3 cellular contexts compared by ENCODE assay signal in the genomic region with DNA sequence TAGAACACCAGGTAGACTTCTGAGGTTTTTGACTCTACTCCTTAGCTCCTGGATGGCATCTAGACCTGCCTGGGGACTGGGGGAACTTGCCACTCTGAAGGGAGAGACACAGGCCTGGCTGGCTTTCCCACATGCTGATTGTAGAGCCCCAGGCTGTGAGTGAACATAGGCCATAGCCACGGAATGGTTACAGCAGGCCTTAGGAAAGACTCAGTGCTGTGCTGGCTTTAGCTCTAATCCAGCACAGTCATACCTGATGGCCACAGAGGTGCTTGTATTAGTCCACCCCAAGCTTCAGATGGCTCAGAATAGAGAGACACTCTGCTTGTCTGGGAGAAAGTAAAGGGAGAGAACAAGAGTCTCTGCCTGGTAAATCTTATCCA.
TF ChIP-seq lines count a peak whose summit lies in the region.

No MANE protein-coding gene starts in this region.

TF ChIP-seq in A549, 52 proteins besides CTCF, POLR2A, EP300 and RAD21:
- TF ChIP-seq CEBPB (IDR thresholded peaks at IDR 0.05): no peak
- TF ChIP-seq RFX5 (IDR thresholded peaks at IDR 0.05): no peak
- no peak for TF ChIP-seq JUN (IDR thresholded peaks at IDR 0.05)
- TF ChIP-seq, protein P1, sequence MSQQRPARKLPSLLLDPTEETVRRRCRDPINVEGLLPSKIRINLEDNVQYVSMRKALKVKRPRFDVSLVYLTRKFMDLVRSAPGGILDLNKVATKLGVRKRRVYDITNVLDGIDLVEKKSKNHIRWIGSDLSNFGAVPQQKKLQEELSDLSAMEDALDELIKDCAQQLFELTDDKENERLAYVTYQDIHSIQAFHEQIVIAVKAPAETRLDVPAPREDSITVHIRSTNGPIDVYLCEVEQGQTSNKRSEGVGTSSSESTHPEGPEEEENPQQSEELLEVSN (IDR thresholded peaks at IDR 0.05; ENCODE audit: borderline replicate concordance, low read depth): no peak
- no peak for TF ChIP-seq NR3C1 (IDR thresholded peaks at IDR 0.05)
- TF ChIP-seq PHF8 (IDR thresholded peaks at IDR 0.05; ENCODE audit: borderline replicate concordance, low read depth): no peak
- no peak for TF ChIP-seq HEYL (CRISPR knock-in tag; IDR thresholded peaks at IDR 0.05)
- TF ChIP-seq, protein P2, sequence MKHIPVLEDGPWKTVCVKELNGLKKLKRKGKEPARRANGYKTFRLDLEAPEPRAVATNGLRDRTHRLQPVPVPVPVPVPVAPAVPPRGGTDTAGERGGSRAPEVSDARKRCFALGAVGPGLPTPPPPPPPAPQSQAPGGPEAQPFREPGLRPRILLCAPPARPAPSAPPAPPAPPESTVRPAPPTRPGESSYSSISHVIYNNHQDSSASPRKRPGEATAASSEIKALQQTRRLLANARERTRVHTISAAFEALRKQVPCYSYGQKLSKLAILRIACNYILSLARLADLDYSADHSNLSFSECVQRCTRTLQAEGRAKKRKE (CRISPR knock-in tag; IDR thresholded peaks at IDR 0.05; ENCODE audit: low read depth): no peak

TF ChIP-seq in IMR-90, 13 proteins besides CTCF, POLR2A, EP300 and RAD21:
- TF ChIP-seq RCOR1 (IDR thresholded peaks at IDR 0.05; ENCODE audit: insufficient replicate concordance, low read length) (no peak), BHLHE40 (IDR thresholded peaks at IDR 0.05; ENCODE audit: low read depth, low read length) (no peak), MAZ (IDR thresholded peaks at IDR 0.05; ENCODE audit: borderline replicate concordance, low read depth, low read length) (no peak), MAFK (IDR thresholded peaks at IDR 0.05; ENCODE audit: low read depth, low read length) (no peak), SMC3 (IDR thresholded peaks at IDR 0.05; ENCODE audit: low read depth, low read length) (no peak), MXI1 (IDR thresholded peaks at IDR 0.05; ENCODE audit: borderline replicate concordance, low read depth, low read length) (no peak), CHD1 (IDR thresholded peaks at IDR 0.05; ENCODE audit: low read depth, low read length) (no peak), CEBPB (IDR thresholded peaks at IDR 0.05; ENCODE audit: low read depth, low read length) (no peak), FOS (IDR thresholded peaks at IDR 0.05; ENCODE audit: low read depth, low read length) (no peak), NFE2L2 (IDR thresholded peaks at IDR 0.05; ENCODE audit: low read depth, low read length) (no peak), RFX5 (IDR thresholded peaks at IDR 0.05; ENCODE audit: low read depth, low read length) (no peak)
- TF ChIP-seq, protein P3, sequence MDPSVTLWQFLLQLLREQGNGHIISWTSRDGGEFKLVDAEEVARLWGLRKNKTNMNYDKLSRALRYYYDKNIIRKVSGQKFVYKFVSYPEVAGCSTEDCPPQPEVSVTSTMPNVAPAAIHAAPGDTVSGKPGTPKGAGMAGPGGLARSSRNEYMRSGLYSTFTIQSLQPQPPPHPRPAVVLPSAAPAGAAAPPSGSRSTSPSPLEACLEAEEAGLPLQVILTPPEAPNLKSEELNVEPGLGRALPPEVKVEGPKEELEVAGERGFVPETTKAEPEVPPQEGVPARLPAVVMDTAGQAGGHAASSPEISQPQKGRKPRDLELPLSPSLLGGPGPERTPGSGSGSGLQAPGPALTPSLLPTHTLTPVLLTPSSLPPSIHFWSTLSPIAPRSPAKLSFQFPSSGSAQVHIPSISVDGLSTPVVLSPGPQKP (IDR thresholded peaks at IDR 0.05; ENCODE audit: borderline replicate concordance, low read depth, low read length): no peak
- TF ChIP-seq, protein P4, sequence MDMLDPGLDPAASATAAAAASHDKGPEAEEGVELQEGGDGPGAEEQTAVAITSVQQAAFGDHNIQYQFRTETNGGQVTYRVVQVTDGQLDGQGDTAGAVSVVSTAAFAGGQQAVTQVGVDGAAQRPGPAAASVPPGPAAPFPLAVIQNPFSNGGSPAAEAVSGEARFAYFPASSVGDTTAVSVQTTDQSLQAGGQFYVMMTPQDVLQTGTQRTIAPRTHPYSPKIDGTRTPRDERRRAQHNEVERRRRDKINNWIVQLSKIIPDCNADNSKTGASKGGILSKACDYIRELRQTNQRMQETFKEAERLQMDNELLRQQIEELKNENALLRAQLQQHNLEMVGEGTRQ (IDR thresholded peaks at IDR 0.05; ENCODE audit: low read depth, low read length): no peak

TF ChIP-seq in H1, 55 proteins besides CTCF, POLR2A, EP300 and RAD21:
- TF ChIP-seq RXRA (IDR thresholded peaks at IDR 0.05; ENCODE audit: insufficient read depth, low read depth, low read length): no peak
- TF ChIP-seq SIN3A (conservative IDR thresholded peaks at IDR 0.05 in 1 of 2, IDR thresholded peaks at IDR 0.05 in 1 of 2; ENCODE audit: low read depth in 1 of 2, low read length in 2 of 2): no peak
- TF ChIP-seq, protein P5, sequence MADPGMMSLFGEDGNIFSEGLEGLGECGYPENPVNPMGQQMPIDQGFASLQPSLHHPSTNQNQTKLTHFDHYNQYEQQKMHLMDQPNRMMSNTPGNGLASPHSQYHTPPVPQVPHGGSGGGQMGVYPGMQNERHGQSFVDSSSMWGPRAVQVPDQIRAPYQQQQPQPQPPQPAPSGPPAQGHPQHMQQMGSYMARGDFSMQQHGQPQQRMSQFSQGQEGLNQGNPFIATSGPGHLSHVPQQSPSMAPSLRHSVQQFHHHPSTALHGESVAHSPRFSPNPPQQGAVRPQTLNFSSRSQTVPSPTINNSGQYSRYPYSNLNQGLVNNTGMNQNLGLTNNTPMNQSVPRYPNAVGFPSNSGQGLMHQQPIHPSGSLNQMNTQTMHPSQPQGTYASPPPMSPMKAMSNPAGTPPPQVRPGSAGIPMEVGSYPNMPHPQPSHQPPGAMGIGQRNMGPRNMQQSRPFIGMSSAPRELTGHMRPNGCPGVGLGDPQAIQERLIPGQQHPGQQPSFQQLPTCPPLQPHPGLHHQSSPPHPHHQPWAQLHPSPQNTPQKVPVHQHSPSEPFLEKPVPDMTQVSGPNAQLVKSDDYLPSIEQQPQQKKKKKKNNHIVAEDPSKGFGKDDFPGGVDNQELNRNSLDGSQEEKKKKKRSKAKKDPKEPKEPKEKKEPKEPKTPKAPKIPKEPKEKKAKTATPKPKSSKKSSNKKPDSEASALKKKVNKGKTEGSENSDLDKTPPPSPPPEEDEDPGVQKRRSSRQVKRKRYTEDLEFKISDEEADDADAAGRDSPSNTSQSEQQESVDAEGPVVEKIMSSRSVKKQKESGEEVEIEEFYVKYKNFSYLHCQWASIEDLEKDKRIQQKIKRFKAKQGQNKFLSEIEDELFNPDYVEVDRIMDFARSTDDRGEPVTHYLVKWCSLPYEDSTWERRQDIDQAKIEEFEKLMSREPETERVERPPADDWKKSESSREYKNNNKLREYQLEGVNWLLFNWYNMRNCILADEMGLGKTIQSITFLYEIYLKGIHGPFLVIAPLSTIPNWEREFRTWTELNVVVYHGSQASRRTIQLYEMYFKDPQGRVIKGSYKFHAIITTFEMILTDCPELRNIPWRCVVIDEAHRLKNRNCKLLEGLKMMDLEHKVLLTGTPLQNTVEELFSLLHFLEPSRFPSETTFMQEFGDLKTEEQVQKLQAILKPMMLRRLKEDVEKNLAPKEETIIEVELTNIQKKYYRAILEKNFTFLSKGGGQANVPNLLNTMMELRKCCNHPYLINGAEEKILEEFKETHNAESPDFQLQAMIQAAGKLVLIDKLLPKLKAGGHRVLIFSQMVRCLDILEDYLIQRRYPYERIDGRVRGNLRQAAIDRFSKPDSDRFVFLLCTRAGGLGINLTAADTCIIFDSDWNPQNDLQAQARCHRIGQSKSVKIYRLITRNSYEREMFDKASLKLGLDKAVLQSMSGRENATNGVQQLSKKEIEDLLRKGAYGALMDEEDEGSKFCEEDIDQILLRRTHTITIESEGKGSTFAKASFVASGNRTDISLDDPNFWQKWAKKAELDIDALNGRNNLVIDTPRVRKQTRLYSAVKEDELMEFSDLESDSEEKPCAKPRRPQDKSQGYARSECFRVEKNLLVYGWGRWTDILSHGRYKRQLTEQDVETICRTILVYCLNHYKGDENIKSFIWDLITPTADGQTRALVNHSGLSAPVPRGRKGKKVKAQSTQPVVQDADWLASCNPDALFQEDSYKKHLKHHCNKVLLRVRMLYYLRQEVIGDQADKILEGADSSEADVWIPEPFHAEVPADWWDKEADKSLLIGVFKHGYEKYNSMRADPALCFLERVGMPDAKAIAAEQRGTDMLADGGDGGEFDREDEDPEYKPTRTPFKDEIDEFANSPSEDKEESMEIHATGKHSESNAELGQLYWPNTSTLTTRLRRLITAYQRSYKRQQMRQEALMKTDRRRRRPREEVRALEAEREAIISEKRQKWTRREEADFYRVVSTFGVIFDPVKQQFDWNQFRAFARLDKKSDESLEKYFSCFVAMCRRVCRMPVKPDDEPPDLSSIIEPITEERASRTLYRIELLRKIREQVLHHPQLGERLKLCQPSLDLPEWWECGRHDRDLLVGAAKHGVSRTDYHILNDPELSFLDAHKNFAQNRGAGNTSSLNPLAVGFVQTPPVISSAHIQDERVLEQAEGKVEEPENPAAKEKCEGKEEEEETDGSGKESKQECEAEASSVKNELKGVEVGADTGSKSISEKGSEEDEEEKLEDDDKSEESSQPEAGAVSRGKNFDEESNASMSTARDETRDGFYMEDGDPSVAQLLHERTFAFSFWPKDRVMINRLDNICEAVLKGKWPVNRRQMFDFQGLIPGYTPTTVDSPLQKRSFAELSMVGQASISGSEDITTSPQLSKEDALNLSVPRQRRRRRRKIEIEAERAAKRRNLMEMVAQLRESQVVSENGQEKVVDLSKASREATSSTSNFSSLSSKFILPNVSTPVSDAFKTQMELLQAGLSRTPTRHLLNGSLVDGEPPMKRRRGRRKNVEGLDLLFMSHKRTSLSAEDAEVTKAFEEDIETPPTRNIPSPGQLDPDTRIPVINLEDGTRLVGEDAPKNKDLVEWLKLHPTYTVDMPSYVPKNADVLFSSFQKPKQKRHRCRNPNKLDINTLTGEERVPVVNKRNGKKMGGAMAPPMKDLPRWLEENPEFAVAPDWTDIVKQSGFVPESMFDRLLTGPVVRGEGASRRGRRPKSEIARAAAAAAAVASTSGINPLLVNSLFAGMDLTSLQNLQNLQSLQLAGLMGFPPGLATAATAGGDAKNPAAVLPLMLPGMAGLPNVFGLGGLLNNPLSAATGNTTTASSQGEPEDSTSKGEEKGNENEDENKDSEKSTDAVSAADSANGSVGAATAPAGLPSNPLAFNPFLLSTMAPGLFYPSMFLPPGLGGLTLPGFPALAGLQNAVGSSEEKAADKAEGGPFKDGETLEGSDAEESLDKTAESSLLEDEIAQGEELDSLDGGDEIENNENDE (IDR thresholded peaks at IDR 0.05; ENCODE audit: insufficient replicate concordance, low read length): no peak
- TF ChIP-seq YY1 (IDR thresholded peaks at IDR 0.05; ENCODE audit: low read depth, low read length): no peak
- TF ChIP-seq JUN (IDR thresholded peaks at IDR 0.05; ENCODE audit: low read depth, low read length): no peak
- TF ChIP-seq ASH2L (IDR thresholded peaks at IDR 0.05; ENCODE audit: low read length): no peak
- no peak for TF ChIP-seq HDAC2 (IDR thresholded peaks at IDR 0.05; ENCODE audit: borderline replicate concordance in 1 of 2, low read depth in 2 of 2, low read length in 2 of 2)
- no peak for TF ChIP-seq RFX5 (IDR thresholded peaks at IDR 0.05; ENCODE audit: borderline replicate concordance, low read depth, low read length)
- TF ChIP-seq GABPA (IDR thresholded peaks at IDR 0.05; ENCODE audit: borderline replicate concordance, insufficient read depth, low read length): no peak
- TF ChIP-seq CEBPB (IDR thresholded peaks at IDR 0.05; ENCODE audit: low read depth, low read length): no peak
- no peak for TF ChIP-seq KDM4A (IDR thresholded peaks at IDR 0.05; ENCODE audit: low read depth, low read length, severe bottlenecking)
- TF ChIP-seq SP1 (IDR thresholded peaks at IDR 0.05; ENCODE audit: low read depth, low read length): no peak
- TF ChIP-seq TAF7 (optimal IDR thresholded peaks at IDR 0.05; ENCODE audit: borderline replicate concordance, low read depth, low read length): no peak
- TF ChIP-seq CBX8 (IDR thresholded peaks at IDR 0.05; ENCODE audit: borderline replicate concordance, low read depth, low read length): no peak
- TF ChIP-seq, protein P4 (IDR thresholded peaks at IDR 0.05; ENCODE audit: low read length): no peak
- TF ChIP-seq SP4 (IDR thresholded peaks at IDR 0.05; ENCODE audit: low read length): no peak
- TF ChIP-seq SP2 (IDR thresholded peaks at IDR 0.05; ENCODE audit: low read length): no peak
- no peak for TF ChIP-seq CHD1 (IDR thresholded peaks at IDR 0.05; ENCODE audit: low read depth, low read length)
